ENCODE assay signal across 1 cellular context in genomic region chr1:21946836-21947587, GRCh38.
TF ChIP-seq lines count a peak whose summit lies in the region.

No MANE protein-coding gene starts in this region.

TF ChIP-seq in K562, 482 proteins besides CTCF, POLR2A, EP300 and RAD21 (continued from another document and continues in another):
- no peak for TF ChIP-seq ZBTB40 (IDR thresholded peaks at IDR 0.05)
- no peak for TF ChIP-seq ZBTB40 (CRISPR knock-in tag; IDR thresholded peaks at IDR 0.05)
- TF ChIP-seq CEBPG (CRISPR knock-in tag; IDR thresholded peaks at IDR 0.05), result no peak
- no peak for TF ChIP-seq CEBPG (tag; conservative IDR thresholded peaks at IDR 0.05 in 1 of 2, IDR thresholded peaks at IDR 0.05 in 1 of 2)
- TF ChIP-seq POLR2G (IDR thresholded peaks at IDR 0.05; ENCODE audit: low read depth, low read length), result no peak
- peak; percentile 71 to 74 for TF ChIP-seq MNT (conservative IDR thresholded peaks at IDR 0.05)
- TF ChIP-seq YBX1 (IDR thresholded peaks at IDR 0.05), result no peak
- TF ChIP-seq MGA (IDR thresholded peaks at IDR 0.05), result peak; percentile 51
- TF ChIP-seq ZFP30 (CRISPR knock-in tag; IDR thresholded peaks at IDR 0.05; ENCODE audit: borderline replicate concordance), result no peak
- no peak for TF ChIP-seq GTF2E2 (tag; IDR thresholded peaks at IDR 0.05)
- TF ChIP-seq GABPB1 (CRISPR knock-in tag; IDR thresholded peaks at IDR 0.05), result no peak
- TF ChIP-seq TEAD1 (CRISPR knock-in tag; IDR thresholded peaks at IDR 0.05), result no peak
- no peak for TF ChIP-seq PHTF2 (CRISPR knock-in tag; IDR thresholded peaks at IDR 0.05)
- TF ChIP-seq ZNF655 (CRISPR knock-in tag; IDR thresholded peaks at IDR 0.05), result no peak
- TF ChIP-seq MTA1 (IDR thresholded peaks at IDR 0.05; ENCODE audit: borderline replicate concordance), result no peak
- no peak for TF ChIP-seq DNMT1 (IDR thresholded peaks at IDR 0.05)
- peak; percentile 96 for TF ChIP-seq MAX (CRISPR knock-in tag; IDR thresholded peaks at IDR 0.05)
- TF ChIP-seq PYGO2 (tag; IDR thresholded peaks at IDR 0.05), result no peak
- TF ChIP-seq ZNF133 (CRISPR knock-in tag; IDR thresholded peaks at IDR 0.05), result no peak
- TF ChIP-seq ZNF232 (CRISPR knock-in tag; IDR thresholded peaks at IDR 0.05), result no peak
- TF ChIP-seq MIER1 (IDR thresholded peaks at IDR 0.05; ENCODE audit: low read depth), result no peak
- TF ChIP-seq CLOCK (CRISPR knock-in tag; IDR thresholded peaks at IDR 0.05; ENCODE audit: borderline replicate concordance), result no peak
- no peak for TF ChIP-seq RBM14 (IDR thresholded peaks at IDR 0.05; ENCODE audit: borderline replicate concordance, insufficient read depth, low read depth, low read length)
- no peak for TF ChIP-seq ZFX (CRISPR knock-in tag; IDR thresholded peaks at IDR 0.05)
- peak; percentile 94 to 95 for TF ChIP-seq FOXK2 (conservative IDR thresholded peaks at IDR 0.05 in 1 of 2, IDR thresholded peaks at IDR 0.05 in 1 of 2; ENCODE audit: low read depth in 2 of 2)
